Comparison of ENCODE assay signal across 8 cellular contexts in the genomic region with DNA sequence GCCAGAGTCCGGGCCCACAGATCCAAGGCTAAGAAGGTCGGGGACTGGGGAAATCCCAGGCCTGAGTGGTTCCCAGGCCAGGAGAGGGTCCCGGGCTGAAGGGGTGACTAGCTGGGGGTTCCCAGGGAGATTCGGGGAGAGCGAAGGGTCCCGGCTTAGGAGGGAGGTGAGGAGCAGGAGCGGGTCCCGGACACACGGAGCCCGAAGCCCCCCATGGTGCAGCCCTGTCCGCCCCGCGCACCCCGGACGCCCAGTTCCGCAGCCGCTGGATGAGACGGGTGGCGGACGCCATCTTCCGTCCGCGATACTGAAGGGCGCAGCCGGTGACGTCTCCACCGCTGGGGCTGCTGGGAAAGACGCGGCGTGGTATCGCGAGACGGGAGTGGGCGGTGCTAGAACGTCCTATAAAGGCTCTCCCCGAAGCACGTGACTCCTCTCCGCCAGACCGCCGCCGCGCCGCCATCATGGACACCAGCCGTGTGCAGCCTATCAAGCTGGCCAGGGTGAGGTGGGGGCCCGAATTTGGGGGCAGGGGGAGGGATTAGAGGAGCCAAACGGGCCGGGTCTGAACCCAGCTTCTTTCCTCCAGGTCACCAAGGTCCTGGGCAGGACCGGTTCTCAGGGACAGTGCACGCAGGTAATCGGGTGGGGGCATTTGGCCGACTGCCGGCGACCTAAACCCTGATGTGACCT. TPM values are rescaled to one million over a fixed set of nuclear protein-coding genes. Genes with fewer than 3 reads are reported as not detected.
DNase-seq lines count a peak whose midpoint lies in the region; ATAC-seq and TF ChIP-seq lines count a peak whose summit lies in the region.

A gene (minus strand): TSS at position 309 of the 693 bp plus-strand sequence. CDS start 17 bp downstream, at position 292.
A gene (plus strand): TSS at position 430 of the 693 bp plus-strand sequence. CDS start 35 bp downstream, at position 465.

- H2BK15ac ChIP-seq in IMR-90 (ENCODE audit: low read depth, low read length): no peak within 1 kb of the TSS

- TF ChIP-seq CTCF in IMR-90 (conservative IDR thresholded peaks at IDR 0.05; ENCODE audit: low read depth, low read length) (peak; percentile 36), OCI-LY7 (conservative IDR thresholded peaks at IDR 0.05; ENCODE audit: low read length) (0 out of 2 replicates have a peak, but pooled peaks have one; percentile 27), endothelial cell (IDR thresholded peaks at IDR 0.05; ENCODE audit: unreplicated experiment) (no peak)

- peak; percentile 77 for ATAC-seq in GM21528 (IDR thresholded peaks at IDR 0.05; ENCODE audit: low FRiP score, unreplicated experiment)
- ATAC-seq in IMR-90 (ENCODE audit: low read depth): peak; percentile 94

- DNase-seq in DMS114 treated with DMSO at 0.1 percent for 48 hours (lab: John Stamatoyannopoulos, UW; ENCODE audit: unreplicated experiment) (peak; percentile 73), IMR-90 (peak; percentile 94), OCI-LY7 (ENCODE audit: low spot score) (peak; percentile 98), activated T-cell treated with anti-CD3 and anti-CD28 coated beads for 1 hour (ENCODE audit: low read depth) (peak; percentile 96), endothelial cell (ENCODE audit: low spot score) (peak; percentile 96), middle frontal gyrus (ENCODE audit: extremely low spot score, low spot score) (peak; percentile 97)
- peak; percentile 95 to 96 for DNase-seq in stimulated activated CD8-positive, alpha-beta memory T cell treated with anti-CD3 and anti-CD28 coated beads, Interleukin-2, amount 100 ng/mL, for 1 hour (ENCODE audit: low read depth in 2 of 2)

- no peak within 1 kb of the TSS for H2BK20ac ChIP-seq in IMR-90 (ENCODE audit: low read depth, low read length)

- H2BK5ac ChIP-seq in IMR-90 (ENCODE audit: low read depth, low read length, poor library complexity, severe bottlenecking): peak within 1 kb of the TSS; percentile 72

- H3K9me1 ChIP-seq in IMR-90 (ENCODE audit: insufficient read depth, low read length): peaks cover 8% of the 10 kb centered on the region; the same call in 1 of the 2 replicates

- POLR2A ChIA-PET in IMR-90 (lab: Charles Lee; ENCODE audit: unreplicated experiment): interaction anchor here (0.6 kb wide), 2 partner anchors 213 to 826 kb away, joined by 3 to 6 read pairs; no protein-coding TSS in a partner anchor
- POLR2A ChIA-PET in OCI-LY7 (lab: Charles Lee): interaction anchor here (0.5 to 0.6 kb wide), 3 partner anchors 14 to 67 kb away, joined by 3 to 4 read pairs (median 4); no protein-coding TSS in a partner anchor

- no peaks in the 10 kb centered on the region for H3K27me3 ChIP-seq in IMR-90 (ENCODE audit: control insufficient read depth, insufficient read depth, low read length)

- peak within 1 kb of the TSS; percentile 87 for H2AK5ac ChIP-seq in IMR-90 (ENCODE audit: low read depth, low read length)

- H3K14ac ChIP-seq in IMR-90 (replicated peaks; ENCODE audit: low read depth, low read length): peak within 1 kb of the TSS; percentile 91

- dilution Hi-C loops in IMR-90 (cut with HindIII; ENCODE audit: low sequenced_read_pairs, unreplicated experiment): no loop called here

- peak within 1 kb of the TSS; percentile 99 for H2AK9ac ChIP-seq in IMR-90 (replicated peaks; ENCODE audit: low read depth, low read length, poor library complexity)

- 0% methylated on average over 6 of the region's 53 CpGs; no CpG with 5 or more reads in 1 of the 2 experiments for WGBS in IMR-90 (ENCODE audit: extremely low coverage in 2 of 2, insufficient read length in 1 of 2), 2 experiments

- peak; percentile 31; the same call in 1 of the 2 replicates for TF ChIP-seq RAD21 in IMR-90 (IDR thresholded peaks at IDR 0.05; ENCODE audit: low read length)

- peaks cover 31% of the 10 kb centered on the region for H4K20me1 ChIP-seq in IMR-90 (ENCODE audit: insufficient read depth, low read length)
- H4K20me1 ChIP-seq in OCI-LY7 (ENCODE audit: insufficient read depth, low read length): peaks cover 12% of the 10 kb centered on the region

- H4K5ac ChIP-seq in IMR-90 (ENCODE audit: low read depth, low read length): peak within 1 kb of the TSS; percentile 76

- H2AFZ ChIP-seq in IMR-90 (replicated peaks; ENCODE audit: low read length, poor library complexity) (peak within 1 kb of the TSS; percentile 93), OCI-LY7 (ENCODE audit: low read length) (peak within 1 kb of the TSS; percentile 64; the same call in 1 of the 2 replicates)

- H3K27ac Mint-ChIP-seq in endothelial cell (ENCODE audit: unreplicated experiment): peak within 1 kb of the TSS; percentile 100

- peak within 1 kb of the TSS; percentile 100 for H3K4me3 Mint-ChIP-seq in endothelial cell (ENCODE audit: unreplicated experiment)

- H3K27ac ChIP-seq in IMR-90 (ENCODE audit: insufficient read depth, low read length) (peak within 1 kb of the TSS; percentile 86), OCI-LY7 (ENCODE audit: low read depth, low read length, poor library complexity, severe bottlenecking) (peak within 1 kb of the TSS; percentile 67)

- H3K4me1 ChIP-seq in IMR-90 (ENCODE audit: control insufficient read depth, insufficient read depth, low read length) (peaks cover 9% of the 10 kb centered on the region), OCI-LY7 (ENCODE audit: insufficient read depth, low read length, poor library complexity, severe bottlenecking) (peaks cover 55% of the 10 kb centered on the region)

- in situ Hi-C loops in IMR-90 (cut with MboI; ENCODE audit: low sequenced_read_pairs): loop anchor here (5.0 kb wide), 1 partner anchor 256 kb away; a partner anchor contains a TSS

- peaks cover 39% of the 10 kb centered on the region for H3K4me1 Mint-ChIP-seq in endothelial cell (ENCODE audit: unreplicated experiment)

- H3K4me3 ChIP-seq in IMR-90 (ENCODE audit: insufficient read depth, low read depth, low read length) (peak within 1 kb of the TSS; percentile 82), OCI-LY7 (ENCODE audit: low read depth, low read length, poor library complexity, severe bottlenecking) (peak within 1 kb of the TSS; percentile 100)

- H3K23ac ChIP-seq in IMR-90 (ENCODE audit: low read depth, low read length): peak within 1 kb of the TSS; percentile 77

- H3K4me2 ChIP-seq in IMR-90 (ENCODE audit: low read depth, low read length) (peak within 1 kb of the TSS; percentile 99), OCI-LY7 (ENCODE audit: low read length) (peak within 1 kb of the TSS; percentile 99)

- intact Hi-C loops in IMR-90 (cut with micrococcal nuclease) (no loop called here), OCI-LY7 (cut with micrococcal nuclease; ENCODE audit: unreplicated experiment) (loop anchor here (5.0 kb wide), 1 partner anchor 54 kb away; no protein-coding TSS in a partner anchor)

- H3K36me3 ChIP-seq in IMR-90 (ENCODE audit: control insufficient read depth, insufficient read depth, low read length): peaks cover 15% of the 10 kb centered on the region
- peaks cover 61% of the 10 kb centered on the region for H3K36me3 ChIP-seq in OCI-LY7 (ENCODE audit: insufficient read depth, low read length)

- H3K18ac ChIP-seq in IMR-90 (ENCODE audit: low read depth, low read length): peak within 1 kb of the TSS; percentile 2; the same call in 1 of the 2 replicates

- H3K56ac ChIP-seq in IMR-90 (ENCODE audit: extremely low read depth, insufficient read depth, low read length): peak within 1 kb of the TSS; percentile 75

- H3K9me3 ChIP-seq in IMR-90 (ENCODE audit: control insufficient read depth, insufficient read depth, low read length): no peaks in the 10 kb centered on the region
- no peaks in the 10 kb centered on the region for H3K9me3 ChIP-seq in OCI-LY7 (ENCODE audit: low read length)

- CTCF ChIA-PET in IMR-90 (lab: Yijun Ruan, JAX): no interaction called here
- CTCF ChIA-PET in OCI-LY7 (lab: Charles Lee; ENCODE audit: unreplicated experiment): interaction anchor here (0.6 kb wide), 2 partner anchors 125 to 317 kb away, joined by 5 to 7 read pairs; no protein-coding TSS in a partner anchor

- TF ChIP-seq POLR2A in IMR-90 (IDR thresholded peaks at IDR 0.05; ENCODE audit: low read depth, low read length): peak; percentile 93

- peaks cover 29 to 58% of the 10 kb centered on the region in 2 experiments for H3K79me1 ChIP-seq in IMR-90 (ENCODE audit: low read depth in 1 of 2, low read length in 2 of 2)

- H4K91ac ChIP-seq in IMR-90 (ENCODE audit: insufficient read depth, low read depth, low read length): peak within 1 kb of the TSS; percentile 79

- H3K9me2 ChIP-seq in OCI-LY7 (ENCODE audit: insufficient read depth, low read length): no peaks in the 10 kb centered on the region

- peak within 1 kb of the TSS; percentile 85 for H3K4ac ChIP-seq in IMR-90 (ENCODE audit: low read depth, low read length)

- H3K9ac ChIP-seq in IMR-90 (ENCODE audit: low read depth, low read length): peak within 1 kb of the TSS; percentile 90

- H3K27me3 Mint-ChIP-seq in endothelial cell (ENCODE audit: unreplicated experiment): peaks cover 16% of the 10 kb centered on the region

- no TSS peak for BruUV-seq in IMR-90 (replicated peaks; lab: Mats Ljungman, UMichigan)
- no TSS peak for BruUV-seq in OCI-LY7 (replicated peaks; lab: Mats Ljungman, UMichigan)

- H3K36me3 Mint-ChIP-seq in endothelial cell (ENCODE audit: low read depth, unreplicated experiment): peaks cover 14% of the 10 kb centered on the region

- H4K8ac ChIP-seq in IMR-90 (ENCODE audit: low read depth in 2 of 2, low read length in 2 of 2): peak within 1 kb of the TSS; percentile 81 to 94

- H2BK120ac ChIP-seq in IMR-90 (ENCODE audit: low read depth, low read length): no peak within 1 kb of the TSS

- H3K9me3 Mint-ChIP-seq in endothelial cell (ENCODE audit: unreplicated experiment): no peaks in the 10 kb centered on the region

- peaks cover 49% of the 10 kb centered on the region for H3K79me2 ChIP-seq in OCI-LY7 (ENCODE audit: insufficient read depth, low read depth, low read length)

TF ChIP-seq in IMR-90, 13 proteins besides CTCF, POLR2A, EP300 and RAD21 (continues in another document):
- TF ChIP-seq MAZ (IDR thresholded peaks at IDR 0.05; ENCODE audit: borderline replicate concordance, low read depth, low read length): peak; percentile 70; the same call in 1 of the 2 replicates
- TF ChIP-seq CEBPB (IDR thresholded peaks at IDR 0.05; ENCODE audit: low read depth, low read length): no peak
- no peak for TF ChIP-seq RFX5 (IDR thresholded peaks at IDR 0.05; ENCODE audit: low read depth, low read length)

RNA-seq across cellular contexts. Expression of the first gene that starts in this region (rescaled TPM):
- total RNA-seq in IMR-90 (2012; rRNA removed) (15.8 and 20.6 TPM in 2 replicates), OCI-LY7 (2022) (103 and 106 TPM in 2 replicates), endothelial cell (ENCODE audit: unreplicated experiment) (39.9 TPM)
- polyA plus RNA-seq in IMR-90 (2012; rRNA removed): 50.7 and 67.9 TPM in 2 replicates
- polyA plus RNA-seq in IMR-90 (2012; cell fraction: cytosol; rRNA removed): 89.2 and 152 TPM in 2 replicates
- 43.7 and 86.3 TPM in 2 replicates for polyA plus RNA-seq in IMR-90 (2012; cell fraction: nucleus; rRNA removed; ENCODE audit: low replicate concordance)
- total RNA-seq in OCI-LY7 (2014; rRNA removed; shearing (Covaris generic)): 59.2 and 93.0 TPM in 2 replicates

RNA-seq across cellular contexts. Expression of the second gene that starts in this region (rescaled TPM):
- total RNA-seq in IMR-90 (2012; rRNA removed): 104 and 143 TPM in 2 replicates
- polyA plus RNA-seq in IMR-90 (2012; rRNA removed): 643 and 742 TPM in 2 replicates
- 708 and 845 TPM in 2 replicates for polyA plus RNA-seq in IMR-90 (2012; cell fraction: cytosol; rRNA removed)
- 193 and 240 TPM in 2 replicates for polyA plus RNA-seq in IMR-90 (2012; cell fraction: nucleus; rRNA removed; ENCODE audit: low replicate concordance)
- 1,636 and 2,574 TPM in 2 replicates for total RNA-seq in OCI-LY7 (2014; rRNA removed; shearing (Covaris generic))
- 2,187 and 2,253 TPM in 2 replicates for total RNA-seq in OCI-LY7 (2022)
- 1,732 TPM for total RNA-seq in endothelial cell (ENCODE audit: unreplicated experiment)

Comparison
In these comparisons a context has a peak if more than half of its experiments do, and no peak if none do; other contexts are left out.
1. Peak in every context shown above with its lines: DNase-seq, ATAC-seq, H3K4me3 ChIP-seq and H3K27ac ChIP-seq.
2. RNA of the second gene that starts in this region (total RNA-seq): 1,636 to 2,574 TPM in OCI-LY7 and 1,732 TPM in endothelial cell (single experiment); 104 to 143 TPM in IMR-90; every median in the first group is over 10 times any median in the second.